ENCODE assay signal across 8 cellular contexts in genomic region chr11:73157141-73158010, GRCh38. TPM values are rescaled to one million over a fixed set of nuclear protein-coding genes. Genes with fewer than 3 reads are reported as not detected.
A peak's percentile ranks its signal among the peaks of the same experiment; 100 is the strongest.
DNase-seq lines count a peak whose midpoint lies in the region; ATAC-seq and TF ChIP-seq lines count a peak whose summit lies in the region.

No MANE protein-coding gene starts in this region.

- H3K9me3 ChIP-seq in thoracic aorta: no peaks in the 10 kb centered on the region

- ATAC-seq in GM21825 (IDR thresholded peaks at IDR 0.05; ENCODE audit: unreplicated experiment) (peak; percentile 39), left ventricle myocardium superior (peak; percentile 87), thoracic aorta (ENCODE audit: insufficient number of reproducible peaks, low FRiP score, low read depth) (peak; percentile 89)

- H3K4me1 ChIP-seq in thoracic aorta (ENCODE audit: control insufficient read depth in 1 of 2, low read depth in 2 of 2): peaks cover 19 to 33% of the 10 kb centered on the region in 2 donors

- DNase-seq in GM04504 (ENCODE audit: low read depth): peak; percentile 32
- peak; percentile 56 for DNase-seq in OCI-M1 (lab: John Stamatoyannopoulos, UW)
- DNase-seq in left ventricle myocardium superior: peak; percentile 77
- peak; percentile 56 for DNase-seq in thoracic aorta (ENCODE audit: low spot score)
- no peak for DNase-seq in activated naive CD4-positive, alpha-beta T cell treated with Interleukin-2 at 50 U/mL for 16 hours
- no peak for DNase-seq in SW 1271 (lab: John Stamatoyannopoulos, UW)
- no peak for DNase-seq in HUDEP-2 (lab: John Stamatoyannopoulos, UW; ENCODE audit: unreplicated experiment in 76 of 76)

- TF ChIP-seq CTCF in thoracic aorta (IDR thresholded peaks at IDR 0.05): no peak

- H3K36me3 ChIP-seq in thoracic aorta: no peaks in the 10 kb centered on the region

- peak overlapping the region; percentile 86 to 90 for H3K27ac ChIP-seq in thoracic aorta

- H3K27me3 ChIP-seq in thoracic aorta (replicated peaks; ENCODE audit: insufficient read depth): no peaks in the 10 kb centered on the region

- intact Hi-C loops in left ventricle myocardium superior (cut with micrococcal nuclease): no loop called here

- no peak overlapping the region for H3K4me3 ChIP-seq in thoracic aorta

RNA-seq across cellular contexts. Expression of gene FCHSD2, which starts 15.3 kb away (rescaled TPM):
- 32.7 TPM for total RNA-seq in left ventricle myocardium superior
- 10 to 100 TPM; 56.5 to 75.3 TPM for total RNA-seq in thoracic aorta

Comparison
In these comparisons a context has a peak if more than half of its experiments do, and no peak if none do; other contexts are left out.
1. DNase-seq: peak in GM04504 (single experiment), OCI-M1 (single experiment), left ventricle myocardium superior (single experiment) and thoracic aorta (single experiment); none in activated naive CD4-positive, alpha-beta T cell treated with Interleukin-2 at 50 U/mL for 16 hours (single experiment), SW 1271 (0 of 2) and HUDEP-2 (0 of 76).
2. ATAC-seq: peak in every context shown above with its lines; median percentile 89 in thoracic aorta; 87 in left ventricle myocardium superior; 39 in GM21825.